In the genomic region with DNA sequence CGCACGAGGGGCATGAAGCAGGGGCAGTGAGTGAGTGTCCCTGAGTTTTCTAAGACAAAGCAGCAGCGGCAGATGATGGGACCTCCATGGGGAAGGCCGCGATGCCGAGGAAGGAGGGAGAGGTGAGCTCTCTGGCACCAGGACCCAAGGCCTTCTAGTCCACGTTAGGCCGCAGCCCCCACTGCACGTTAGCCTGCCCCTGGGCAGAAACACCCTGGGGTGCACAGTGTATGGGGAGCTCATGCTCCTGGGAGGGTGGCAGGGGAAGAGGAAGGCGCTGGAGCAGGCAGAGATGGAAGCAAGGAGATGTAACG, we compare ENCODE assay signal across 12 cellular contexts.
DNase-seq lines count a peak whose midpoint lies in the region; ATAC-seq and TF ChIP-seq lines count a peak whose summit lies in the region.
"Had no signal": no experiment of that assay in that cellular context is flagged by ENCODE, and none has a peak within 500 bp of the region (broad histone marks: within the 10 kb centered on the region; RNA-seq: fewer than 3 reads in every experiment).

No MANE protein-coding gene starts in this region.

- no peaks in the 10 kb centered on the region for H3K9me3 Mint-ChIP-seq in CD4-positive, CD25-positive, alpha-beta regulatory T cell
- no peaks in the 10 kb centered on the region for H3K9me3 Mint-ChIP-seq in activated T-helper 17 cell treated with anti-CD3 and anti-CD28 coated beads, Interleukin-2, amount 50 U/mL, for 72 hours

- peak overlapping the region; percentile 50 to 87 (median 77) for H3K4me2 ChIP-seq in BLaER1 treated with 17β-estradiol and CSF1 and Interleukin-3, amounts not matched to agents 10 nM and 100 nM

- H3K4me1 Mint-ChIP-seq in CD4-positive, CD25-positive, alpha-beta regulatory T cell = peaks cover 19 to 80% (median 52%) of the 10 kb centered on the region in 4 donors
- peaks cover 70% of the 10 kb centered on the region for H3K4me1 Mint-ChIP-seq in activated T-helper 17 cell treated with anti-CD3 and anti-CD28 coated beads, Interleukin-2, amount 50 U/mL, for 72 hours

- intact Hi-C loops in esophagus muscularis mucosa (cut with DNase I) (loop anchor here (10.0 kb wide), 1 partner anchor 208 kb away; no protein-coding TSS in a partner anchor), thyroid gland (cut with DNase I) (no loop called here)

- peak overlapping the region in 2 of 10 experiments; percentile 0 to 43; a peak in 2 of 20 replicates for H3K4me3 ChIP-seq in BLaER1 treated with 17β-estradiol and CSF1 and Interleukin-3, amounts not matched to agents 10 nM and 100 nM
- no peak overlapping the region for H3K4me3 ChIP-seq in CD4-positive, CD25-positive, alpha-beta regulatory T cell (ENCODE audit: low read depth, low read length)
- H3K4me3 ChIP-seq in esophagus muscularis mucosa (no peak overlapping the region), thyroid gland (replicated peaks in 1 of 3) (no peak overlapping the region)
- H3K4me3 ChIP-seq: heart left ventricle, left ventricle myocardium inferior, transverse colon had no signal

- peak overlapping the region in 10 of 11 experiments; percentile 18 to 71 (median 48); a peak in 18 of 22 replicates for H3K27ac ChIP-seq in BLaER1 treated with 17β-estradiol and CSF1 and Interleukin-3, amounts not matched to agents 10 nM and 100 nM
- H3K27ac ChIP-seq in CD4-positive, CD25-positive, alpha-beta regulatory T cell (ENCODE audit: insufficient read depth, low read length, poor library complexity, severe bottlenecking) = peak overlapping the region; percentile 0
- H3K27ac ChIP-seq in esophagus muscularis mucosa (replicated peaks in 1 of 4) (no peak overlapping the region), thyroid gland (no peak overlapping the region)
- H3K27ac ChIP-seq: left ventricle myocardium inferior, transverse colon had no signal

- TF ChIP-seq POLR2A in esophagus muscularis mucosa (IDR thresholded peaks at IDR 0.05; ENCODE audit: low read depth) (no peak), thyroid gland (IDR thresholded peaks at IDR 0.05) (no peak)

- H3K9ac ChIP-seq in BLaER1 treated with 17β-estradiol and CSF1 and Interleukin-3, amounts not matched to agents 10 nM and 100 nM = peak overlapping the region in 3 of 11 experiments; percentile 2 to 39 (median 2); a peak in 4 of 22 replicates

- DNase-seq in CD4-positive, CD25-positive, alpha-beta regulatory T cell = no peak
- DNase-seq in esophagus muscularis mucosa (ENCODE audit: extremely low spot score) = peak; percentile 37
- no peak for DNase-seq in thyroid gland
- no peak for DNase-seq in NCI-H1436 treated with DMSO at 0.1 percent for 48 hours (lab: John Stamatoyannopoulos, UW)
- DNase-seq: NCI-H2029 treated with DMSO at 0.1 percent for 48 hours, nucleus accumbens, transverse colon had no signal

- H3K27ac Mint-ChIP-seq in CD4-positive, CD25-positive, alpha-beta regulatory T cell = peak overlapping the region; percentile 89 to 98 (median 94)
- H3K27ac Mint-ChIP-seq in activated T-helper 17 cell treated with anti-CD3 and anti-CD28 coated beads, Interleukin-2, amount 50 U/mL, for 72 hours = peak overlapping the region; percentile 85

- peaks cover 69 to 97% (median 93%) of the 10 kb centered on the region in 10 experiments for H3K4me1 ChIP-seq in BLaER1 treated with 17β-estradiol and CSF1 and Interleukin-3, amounts not matched to agents 10 nM and 100 nM
- H3K4me1 ChIP-seq in CD4-positive, CD25-positive, alpha-beta regulatory T cell (ENCODE audit: control insufficient read depth, insufficient read depth, low read length, poor library complexity, severe bottlenecking) = peaks cover 69% of the 10 kb centered on the region
- H3K4me1 ChIP-seq in esophagus muscularis mucosa (no peaks in the 10 kb centered on the region), thyroid gland (no peaks in the 10 kb centered on the region)
- H3K4me1 ChIP-seq: transverse colon had no signal

- no peak for ATAC-seq in CD4-positive, CD25-positive, alpha-beta regulatory T cell (ENCODE audit: low read depth in 2 of 2)
- no peak for ATAC-seq in activated T-helper 17 cell treated with anti-CD3 and anti-CD28 coated beads, Interleukin-2, amount 50 U/mL, for 72 hours (replicated peaks)
- no peak for ATAC-seq in GM18907 (IDR thresholded peaks at IDR 0.05; ENCODE audit: unreplicated experiment)

- H3K27me3 Mint-ChIP-seq in CD4-positive, CD25-positive, alpha-beta regulatory T cell = no peaks in the 10 kb centered on the region
- H3K27me3 Mint-ChIP-seq in activated T-helper 17 cell treated with anti-CD3 and anti-CD28 coated beads, Interleukin-2, amount 50 U/mL, for 72 hours = no peaks in the 10 kb centered on the region

- WGBS in esophagus muscularis mucosa = 87% methylated on average over 10 of the region's 11 CpGs
- 84 to 91% methylated on average over 9 to 11 of the region's 11 CpGs for WGBS in thyroid gland, 2 donors

- no peaks in the 10 kb centered on the region for H3K9me3 ChIP-seq in BLaER1 treated with 17β-estradiol and CSF1 and Interleukin-3, amounts not matched to agents 10 nM and 100 nM (replicated peaks in 1 of 11)
- H3K9me3 ChIP-seq in CD4-positive, CD25-positive, alpha-beta regulatory T cell (ENCODE audit: control insufficient read depth in 2 of 2, low read length in 2 of 2) = no peaks in the 10 kb centered on the region
- H3K9me3 ChIP-seq in esophagus muscularis mucosa (no peaks in the 10 kb centered on the region), thyroid gland (no peaks in the 10 kb centered on the region)
- H3K9me3 ChIP-seq: heart left ventricle, left ventricle myocardium inferior, transverse colon had no signal

- TF ChIP-seq EP300 in esophagus muscularis mucosa (IDR thresholded peaks at IDR 0.05) = no peak

- no peaks in the 10 kb centered on the region for H3K36me3 ChIP-seq in BLaER1 treated with 17β-estradiol and CSF1 and Interleukin-3, amounts not matched to agents 10 nM and 100 nM
- H3K36me3 ChIP-seq in CD4-positive, CD25-positive, alpha-beta regulatory T cell (ENCODE audit: control insufficient read depth, insufficient read depth, low read length) = no peaks in the 10 kb centered on the region
- no peaks in the 10 kb centered on the region for H3K36me3 ChIP-seq in esophagus muscularis mucosa
- no peaks in the 10 kb centered on the region for H3K36me3 ChIP-seq in thyroid gland
- H3K36me3 ChIP-seq: heart left ventricle, left ventricle myocardium inferior, transverse colon had no signal

- H3K27me3 ChIP-seq in BLaER1 treated with 17β-estradiol and CSF1 and Interleukin-3, amounts not matched to agents 10 nM and 100 nM = no peaks in the 10 kb centered on the region
- no peaks in the 10 kb centered on the region for H3K27me3 ChIP-seq in CD4-positive, CD25-positive, alpha-beta regulatory T cell (ENCODE audit: control insufficient read depth, insufficient read depth, low read length)
- H3K27me3 ChIP-seq in esophagus muscularis mucosa (peaks cover 0 to 34% (median 0%) of the 10 kb centered on the region in 4 donors), thyroid gland (no peaks in the 10 kb centered on the region)
- H3K27me3 ChIP-seq: transverse colon had no signal

- peak overlapping the region in 2 of 4 donors; percentile 8 to 48 for H3K4me3 Mint-ChIP-seq in CD4-positive, CD25-positive, alpha-beta regulatory T cell
- peak overlapping the region; percentile 80 for H3K4me3 Mint-ChIP-seq in activated T-helper 17 cell treated with anti-CD3 and anti-CD28 coated beads, Interleukin-2, amount 50 U/mL, for 72 hours

- H3K36me3 Mint-ChIP-seq in CD4-positive, CD25-positive, alpha-beta regulatory T cell = no peaks in the 10 kb centered on the region
- H3K36me3 Mint-ChIP-seq in activated T-helper 17 cell treated with anti-CD3 and anti-CD28 coated beads, Interleukin-2, amount 50 U/mL, for 72 hours (ENCODE audit: low read depth) = no peaks in the 10 kb centered on the region

- H4K20me1 ChIP-seq in BLaER1 treated with 17β-estradiol and CSF1 and Interleukin-3, amounts not matched to agents 10 nM and 100 nM = no peaks in the 10 kb centered on the region

- TF ChIP-seq CTCF in esophagus muscularis mucosa (IDR thresholded peaks at IDR 0.05) = no peak
- TF ChIP-seq CTCF in thyroid gland (IDR thresholded peaks at IDR 0.05) = no peak

Comparison
In these comparisons a context has a peak if more than half of its experiments do, and no peak if none do; other contexts are left out.
1. H3K27ac ChIP-seq: peak in BLaER1 treated with 17β-estradiol and CSF1 and Interleukin-3, amounts not matched to agents 10 nM and 100 nM (10 of 11) and CD4-positive, CD25-positive, alpha-beta regulatory T cell (single experiment); none in esophagus muscularis mucosa (0 of 4) and thyroid gland (0 of 3).